ENCODE assay signal across 23 cellular contexts in the genomic region with DNA sequence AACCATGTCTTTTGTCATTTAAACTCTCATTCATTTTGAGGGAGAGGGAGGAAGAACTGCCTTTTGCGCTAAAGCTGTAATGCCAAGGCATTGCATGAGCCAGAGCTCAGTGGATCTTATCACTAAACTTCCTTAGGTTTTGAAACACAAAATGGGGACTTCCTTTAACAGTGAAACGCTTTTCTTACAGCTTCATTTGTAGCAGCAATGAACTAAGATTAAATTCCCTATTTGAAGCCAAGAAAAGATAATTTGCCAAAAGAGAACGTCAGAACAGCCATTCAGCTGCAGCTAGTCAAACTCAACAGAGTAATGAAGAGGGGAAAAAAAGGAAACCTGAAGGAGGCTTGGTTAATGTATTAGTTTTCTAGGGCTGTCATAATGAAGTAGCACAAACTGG.
DNase-seq lines count a peak whose midpoint lies in the region; ATAC-seq and TF ChIP-seq lines count a peak whose summit lies in the region.
"Had no signal": no experiment of that assay in that cellular context is flagged by ENCODE, and none has a peak within 500 bp of the region (broad histone marks: within the 10 kb centered on the region; RNA-seq: fewer than 3 reads in every experiment).

No MANE protein-coding gene starts in this region.

- no peak overlapping the region for H3K27ac Mint-ChIP-seq in effector memory CD8-positive, alpha-beta T cell
- H3K27ac Mint-ChIP-seq: CD4-positive, alpha-beta memory T cell had no signal

- peaks cover 18% of the 10 kb centered on the region for H3F3A ChIP-seq in SK-N-SH (replicated peaks; ENCODE audit: insufficient read depth)

- no peaks in the 10 kb centered on the region for H3K27me3 Mint-ChIP-seq in effector memory CD8-positive, alpha-beta T cell

- no peak overlapping the region for H3K18ac ChIP-seq in mesenchymal stem cell (ENCODE audit: low read depth in 1 of 2, low read length in 2 of 2)

- peak overlapping the region; percentile 55 for H2AK5ac ChIP-seq in mesenchymal stem cell (ENCODE audit: low read length, severe bottlenecking)

- POLR2A ChIA-PET in SK-N-SH (lab: Yijun Ruan, JAX) = no interaction called here

- H4K91ac ChIP-seq in mesenchymal stem cell (ENCODE audit: low read length) = no peak overlapping the region

- H3K79me2 ChIP-seq in SK-N-SH (ENCODE audit: insufficient read depth) = no peaks in the 10 kb centered on the region

- H2BK120ac ChIP-seq in mesenchymal stem cell (ENCODE audit: low read depth, low read length) = no peak overlapping the region

- no peak overlapping the region; a peak in 1 of 4 replicates for H3K27ac ChIP-seq in SK-N-SH (ENCODE audit: low read depth in 2 of 2, low read length in 1 of 2)
- H3K27ac ChIP-seq in mesenchymal stem cell (ENCODE audit: low read length, poor library complexity, severe bottlenecking) = no peak overlapping the region
- peak overlapping the region; percentile 27 to 53 for H3K27ac ChIP-seq in testis
- no peak overlapping the region for H3K27ac ChIP-seq in Peyer's patch
- H3K27ac ChIP-seq: 22Rv1, KMS-11, PC-9 had no signal

- no peak for TF ChIP-seq EP300 in SK-N-SH (IDR thresholded peaks at IDR 0.05; ENCODE audit: borderline replicate concordance in 1 of 2, low read depth in 1 of 2, low read length in 1 of 2)

- H2BK5ac ChIP-seq in mesenchymal stem cell (ENCODE audit: low read depth, low read length, poor library complexity, severe bottlenecking) = no peak overlapping the region

- no peak overlapping the region for H3K9ac ChIP-seq in SK-N-SH
- no peak overlapping the region for H3K9ac ChIP-seq in mesenchymal stem cell (ENCODE audit: low read length)
- H3K9ac ChIP-seq: KMS-11 had no signal

- H3K27me3 ChIP-seq in SK-N-SH (ENCODE audit: insufficient read depth) (no peaks in the 10 kb centered on the region), mesenchymal stem cell (ENCODE audit: control insufficient read depth in 1 of 2, insufficient read depth in 1 of 2, low read length in 2 of 2) (no peaks in the 10 kb centered on the region), testis (no peaks in the 10 kb centered on the region), Peyer's patch (no peaks in the 10 kb centered on the region)
- H3K27me3 ChIP-seq: BE2C had no signal

- TF ChIP-seq CTCF in SK-N-SH (IDR thresholded peaks at IDR 0.05) (no peak), fibroblast of the aortic adventitia (IDR thresholded peaks at IDR 0.05; ENCODE audit: insufficient read depth, low read length) (no peak), testis (IDR thresholded peaks at IDR 0.05) (no peak), Peyer's patch (IDR thresholded peaks at IDR 0.05) (no peak)

- CTCF ChIA-PET in SK-N-SH (lab: Yijun Ruan, JAX) = interaction anchor here (1.1 kb wide), 1 partner anchor 21 kb away, joined by 3 read pairs; no protein-coding TSS in a partner anchor

- H2BK12ac ChIP-seq in mesenchymal stem cell (ENCODE audit: low read length in 2 of 2) = no peak overlapping the region

- no peaks in the 10 kb centered on the region for H3K4me1 Mint-ChIP-seq in effector memory CD8-positive, alpha-beta T cell (ENCODE audit: low read depth in 2 of 2)
- H3K4me1 Mint-ChIP-seq: CD4-positive, alpha-beta memory T cell had no signal

- no peak overlapping the region for H3K23ac ChIP-seq in mesenchymal stem cell (ENCODE audit: low read length in 2 of 2)

- TF ChIP-seq POLR2A in testis (IDR thresholded peaks at IDR 0.05) = no peak
- TF ChIP-seq POLR2A in Peyer's patch (IDR thresholded peaks at IDR 0.05) = no peak

- H3K4me3 ChIP-seq in SK-N-SH (ENCODE audit: low read depth in 2 of 2, low read length in 1 of 2) (no peak overlapping the region), fibroblast of the aortic adventitia (ENCODE audit: low read depth, low read length) (no peak overlapping the region), mesenchymal stem cell (ENCODE audit: insufficient read depth in 1 of 2, low read depth in 1 of 2, low read length in 2 of 2) (no peak overlapping the region), testis (no peak overlapping the region), Peyer's patch (no peak overlapping the region)
- H3K4me3 ChIP-seq: PC-9 had no signal

- no peak for ATAC-seq in SK-N-SH treated with all-trans-retinoic acid at 6 μM for 48 hours
- ATAC-seq in effector memory CD8-positive, alpha-beta T cell (replicated peaks) = no peak
- ATAC-seq: HepG2 had no signal

- peaks cover 9 to 33% of the 10 kb centered on the region in 2 experiments for H3K4me1 ChIP-seq in SK-N-SH (ENCODE audit: control insufficient read depth in 1 of 2, insufficient read depth in 2 of 2, low read depth in 1 of 2, low read length in 1 of 2)
- H3K4me1 ChIP-seq in mesenchymal stem cell (ENCODE audit: control insufficient read depth, insufficient read depth, low read depth, low read length) = peaks cover 2% of the 10 kb centered on the region
- peaks cover 39% of the 10 kb centered on the region for H3K4me1 ChIP-seq in testis
- H3K4me1 ChIP-seq in Peyer's patch = no peaks in the 10 kb centered on the region

- 80% methylated on average over 3 of the region's 3 CpGs for WGBS in SK-N-SH (ENCODE audit: low lambda C conversion rate)
- WGBS in mesenchymal stem cell = 97% methylated on average over 3 of the region's 3 CpGs
- WGBS in testis, 2 donors = 38 to 41% methylated on average over 3 of the region's 3 CpGs

- no peak overlapping the region for H2BK15ac ChIP-seq in mesenchymal stem cell (ENCODE audit: low read depth, poor library complexity, severe bottlenecking)

- H2AFZ ChIP-seq in SK-N-SH (ENCODE audit: low read depth) (no peak overlapping the region), mesenchymal stem cell (ENCODE audit: low read depth, low read length) (no peak overlapping the region)
- H2AFZ ChIP-seq: PC-9 had no signal

- H3K4me3 Mint-ChIP-seq in effector memory CD8-positive, alpha-beta T cell = no peak overlapping the region
- H3K4me3 Mint-ChIP-seq: CD4-positive, alpha-beta memory T cell had no signal

- H3K9me2 ChIP-seq in SK-N-SH = no peaks in the 10 kb centered on the region

- no peak overlapping the region for H4K8ac ChIP-seq in mesenchymal stem cell (ENCODE audit: low read length)

- H3K14ac ChIP-seq in mesenchymal stem cell (ENCODE audit: low read length in 2 of 2) = no peak overlapping the region

- DNase-seq in SK-N-SH (no peak), fibroblast of the aortic adventitia (ENCODE audit: low read depth) (peak; percentile 93), mesenchymal stem cell (no peak), testis (no peak), activated T-cell treated with anti-CD3 and anti-CD28 coated beads for 4 hours (no peak), Peyer's patch (no peak)
- DNase-seq in effector memory CD8-positive, alpha-beta T cell = no peak
- DNase-seq: BE2C; CD4-positive, alpha-beta memory T cell; DND-41; GDM1; GOT3; NCI-H1048; NCI-H1436 treated with DMSO at 0.1 percent for 48 hours; NCI-H2029 treated with DMSO at 0.1 percent for 48 hours; NCI-H2171 treated with DMSO at 0.1 percent for 48 hours; NCI-H446 treated with DMSO at 0.1 percent for 48 hours; NCI-H748 treated with DMSO at 0.1 percent for 48 hours; PC-9 had no signal

- H3K36me3 ChIP-seq in SK-N-SH (replicated peaks in 1 of 2; ENCODE audit: control insufficient read depth in 1 of 2, insufficient read depth in 2 of 2, low read length in 1 of 2) (no peaks in the 10 kb centered on the region), mesenchymal stem cell (ENCODE audit: control insufficient read depth in 1 of 2, insufficient read depth in 2 of 2, low read depth in 1 of 2, low read length in 2 of 2) (no peaks in the 10 kb centered on the region), testis (ENCODE audit: low read depth, missing control alignments) (no peaks in the 10 kb centered on the region), Peyer's patch (no peaks in the 10 kb centered on the region)
- H3K36me3 ChIP-seq: BE2C had no signal

- intact Hi-C loops in testis (cut with DNase I; ENCODE audit: low total_unique reads) = no loop called here

- H3K9me3 ChIP-seq in SK-N-SH = no peaks in the 10 kb centered on the region
- H3K9me3 ChIP-seq in mesenchymal stem cell (ENCODE audit: control insufficient read depth, low read length) = no peaks in the 10 kb centered on the region
- H3K9me3 ChIP-seq in testis = no peaks in the 10 kb centered on the region
- H3K9me3 ChIP-seq in Peyer's patch = no peaks in the 10 kb centered on the region
- H3K9me3 ChIP-seq: BE2C had no signal

- no peak for TF ChIP-seq RAD21 in SK-N-SH (IDR thresholded peaks at IDR 0.05; ENCODE audit: low read length)

- H3K4ac ChIP-seq in mesenchymal stem cell (ENCODE audit: low read depth in 1 of 2, low read length in 2 of 2) = no peak overlapping the region

- no peaks in the 10 kb centered on the region for H3K36me3 Mint-ChIP-seq in effector memory CD8-positive, alpha-beta T cell (ENCODE audit: insufficient read depth)
- H3K36me3 Mint-ChIP-seq: CD4-positive, alpha-beta memory T cell had no signal

- H3K4me2 ChIP-seq in SK-N-SH = no peak overlapping the region
- H3K4me2 ChIP-seq in mesenchymal stem cell (ENCODE audit: low read length, poor library complexity, severe bottlenecking) = no peak overlapping the region
- H3K4me2 ChIP-seq: KMS-11, PC-9 had no signal

- no peaks in the 10 kb centered on the region for H3K79me1 ChIP-seq in mesenchymal stem cell (replicated peaks; ENCODE audit: low read length, poor library complexity, severe bottlenecking)

- H3K9me3 Mint-ChIP-seq in effector memory CD8-positive, alpha-beta T cell = no peaks in the 10 kb centered on the region
- H3K9me3 Mint-ChIP-seq: CD4-positive, alpha-beta memory T cell had no signal

- no peaks in the 10 kb centered on the region for H4K20me1 ChIP-seq in SK-N-SH (ENCODE audit: insufficient read depth)

TF ChIP-seq in SK-N-SH, 30 proteins besides CTCF, POLR2A, EP300 and RAD21 (continues in another document):
- TF ChIP-seq IRF3 (IDR thresholded peaks at IDR 0.05; ENCODE audit: low read depth, low read length) = no peak
- TF ChIP-seq, protein P1, sequence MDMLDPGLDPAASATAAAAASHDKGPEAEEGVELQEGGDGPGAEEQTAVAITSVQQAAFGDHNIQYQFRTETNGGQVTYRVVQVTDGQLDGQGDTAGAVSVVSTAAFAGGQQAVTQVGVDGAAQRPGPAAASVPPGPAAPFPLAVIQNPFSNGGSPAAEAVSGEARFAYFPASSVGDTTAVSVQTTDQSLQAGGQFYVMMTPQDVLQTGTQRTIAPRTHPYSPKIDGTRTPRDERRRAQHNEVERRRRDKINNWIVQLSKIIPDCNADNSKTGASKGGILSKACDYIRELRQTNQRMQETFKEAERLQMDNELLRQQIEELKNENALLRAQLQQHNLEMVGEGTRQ (IDR thresholded peaks at IDR 0.05; ENCODE audit: borderline replicate concordance, low read depth, low read length) = no peak

Comparison
In these comparisons a context has a peak if more than half of its experiments do, and no peak if none do; other contexts are left out.
1. H3K27ac ChIP-seq: peak in testis (2 of 2); none in SK-N-SH (0 of 2), mesenchymal stem cell (single experiment) and Peyer's patch (0 of 4).